ENCODE assay signal across 1 cellular context in genomic region chr7:22359156-22359697, GRCh38.
A peak's percentile ranks its signal among the peaks of the same experiment; 100 is the strongest.
TF ChIP-seq lines count a peak whose summit lies in the region.

No MANE protein-coding gene starts in this region.

TF ChIP-seq in HepG2, 621 proteins besides CTCF, POLR2A, EP300 and RAD21 (continued from another document and continues in another):
- no peak; the same call in 1 of the 2 replicates for TF ChIP-seq ZNF639 (CRISPR knock-in tag; conservative IDR thresholded peaks at IDR 0.05)
- 0 out of 2 replicates have a peak, but pooled peaks have one; percentile 69 for TF ChIP-seq MED13 (CRISPR knock-in tag; IDR thresholded peaks at IDR 0.05)
- peak; percentile 77; the same call in 1 of the 2 replicates for TF ChIP-seq GATA4 (IDR thresholded peaks at IDR 0.05; ENCODE audit: borderline replicate concordance, low read depth)
- TF ChIP-seq ZBTB14 (CRISPR knock-in tag; IDR thresholded peaks at IDR 0.05), result no peak
- TF ChIP-seq ZNF576 (CRISPR knock-in tag; IDR thresholded peaks at IDR 0.05), result no peak
- no peak for TF ChIP-seq ZNF773 (CRISPR knock-in tag; IDR thresholded peaks at IDR 0.05; ENCODE audit: borderline replicate concordance)
- peak; percentile 91 for TF ChIP-seq CREM (IDR thresholded peaks at IDR 0.05)
- no peak for TF ChIP-seq CREM (CRISPR knock-in tag; IDR thresholded peaks at IDR 0.05)
- peak; percentile 89 for TF ChIP-seq CREB1 (IDR thresholded peaks at IDR 0.05)
- peak; percentile 89 for TF ChIP-seq CREB1 (CRISPR knock-in tag; IDR thresholded peaks at IDR 0.05)
- peak; percentile 35 to 44; a peak in 3 of 4 replicates for TF ChIP-seq MAFK (conservative IDR thresholded peaks at IDR 0.05 in 1 of 2, IDR thresholded peaks at IDR 0.05 in 1 of 2; ENCODE audit: low read length in 2 of 2)
- peak; percentile 66; the same call in 1 of the 2 replicates for TF ChIP-seq ZNF264 (CRISPR knock-in tag; IDR thresholded peaks at IDR 0.05)
- TF ChIP-seq NFKBIZ (CRISPR knock-in tag; IDR thresholded peaks at IDR 0.05), result peak; percentile 43; the same call in 1 of the 2 replicates
- TF ChIP-seq USF2 (IDR thresholded peaks at IDR 0.05; ENCODE audit: low read depth, low read length), result peak; percentile 51
- TF ChIP-seq USF2 (CRISPR knock-in tag; IDR thresholded peaks at IDR 0.05; ENCODE audit: borderline replicate concordance), result peak; percentile 69; the same call in 1 of the 2 replicates
- TF ChIP-seq FOXP4 (CRISPR knock-in tag; IDR thresholded peaks at IDR 0.05), result peak; percentile 95
- TF ChIP-seq SKI (IDR thresholded peaks at IDR 0.05; ENCODE audit: partially characterized antibody), result peak; percentile 60
- peak; percentile 84 for TF ChIP-seq ERF (CRISPR knock-in tag; IDR thresholded peaks at IDR 0.05)
- peak; percentile 75; the same call in 1 of the 2 replicates for TF ChIP-seq YEATS4 (CRISPR knock-in tag; IDR thresholded peaks at IDR 0.05; ENCODE audit: borderline replicate concordance)
- no peak for TF ChIP-seq ZFP62 (CRISPR knock-in tag; IDR thresholded peaks at IDR 0.05)
- peak; percentile 62; the same call in 1 of the 2 replicates for TF ChIP-seq CBX5 (CRISPR knock-in tag; IDR thresholded peaks at IDR 0.05; ENCODE audit: borderline replicate concordance)
- TF ChIP-seq IKZF5 (CRISPR knock-in tag; IDR thresholded peaks at IDR 0.05), result peak; percentile 86
- TF ChIP-seq NCOR1 (IDR thresholded peaks at IDR 0.05; ENCODE audit: borderline replicate concordance, low read length), result peak; percentile 96
- peak; percentile 90 for TF ChIP-seq NCOA2 (CRISPR knock-in tag; IDR thresholded peaks at IDR 0.05)
- TF ChIP-seq ATF6 (CRISPR knock-in tag; conservative IDR thresholded peaks at IDR 0.05), result no peak
- TF ChIP-seq PPARG (CRISPR knock-in tag; conservative IDR thresholded peaks at IDR 0.05), result peak; percentile 84
- TF ChIP-seq FOXO1 (CRISPR knock-in tag; IDR thresholded peaks at IDR 0.05), result peak; percentile 93
- no peak for TF ChIP-seq ZNF660 (CRISPR knock-in tag; IDR thresholded peaks at IDR 0.05; ENCODE audit: borderline replicate concordance, low read depth)
- TF ChIP-seq ZNF331 (CRISPR knock-in tag; IDR thresholded peaks at IDR 0.05), result peak; percentile 46; the same call in 1 of the 2 replicates
- peak; percentile 85; the same call in 1 of the 2 replicates for TF ChIP-seq ZBTB43 (CRISPR knock-in tag; conservative IDR thresholded peaks at IDR 0.05)
- 0 out of 2 replicates have a peak, but pooled peaks have one; percentile 20 for TF ChIP-seq RERE (CRISPR knock-in tag; IDR thresholded peaks at IDR 0.05; ENCODE audit: low read depth)
- 0 out of 2 replicates have a peak, but pooled peaks have one; percentile 53 for TF ChIP-seq ZMYM2 (CRISPR knock-in tag; IDR thresholded peaks at IDR 0.05)
- TF ChIP-seq ZNF567 (CRISPR knock-in tag; IDR thresholded peaks at IDR 0.05; ENCODE audit: borderline replicate concordance), result no peak
- TF ChIP-seq SPEN (CRISPR knock-in tag; IDR thresholded peaks at IDR 0.05; ENCODE audit: low read depth), result no peak; the same call in 1 of the 2 replicates
- TF ChIP-seq ZSCAN30 (CRISPR knock-in tag; IDR thresholded peaks at IDR 0.05), result peak; percentile 62; the same call in 1 of the 2 replicates
- peak; percentile 70 for TF ChIP-seq IRF2 (CRISPR knock-in tag; IDR thresholded peaks at IDR 0.05)
- TF ChIP-seq SNAPC2 (CRISPR knock-in tag; IDR thresholded peaks at IDR 0.05), result peak; percentile 84
- TF ChIP-seq HNF4G (IDR thresholded peaks at IDR 0.05; ENCODE audit: borderline replicate concordance, low read depth, low read length), result peak; percentile 90
- peak; percentile 79; the same call in 1 of the 2 replicates for TF ChIP-seq HNF4G (CRISPR knock-in tag; IDR thresholded peaks at IDR 0.05; ENCODE audit: borderline replicate concordance, low read depth)
- peak; percentile 77; the same call in 1 of the 2 replicates for TF ChIP-seq NR2F2 (IDR thresholded peaks at IDR 0.05; ENCODE audit: borderline replicate concordance, low read depth)
- peak; percentile 77; the same call in 1 of the 2 replicates for TF ChIP-seq FOXJ3 (CRISPR knock-in tag; IDR thresholded peaks at IDR 0.05; ENCODE audit: borderline replicate concordance)
- peak; percentile 80 for TF ChIP-seq POGZ (CRISPR knock-in tag; IDR thresholded peaks at IDR 0.05)
- TF ChIP-seq ZNF770 (CRISPR knock-in tag; IDR thresholded peaks at IDR 0.05), result peak; percentile 44; the same call in 1 of the 2 replicates
